ENCODE assay signal across 8 cellular contexts in the genomic region with DNA sequence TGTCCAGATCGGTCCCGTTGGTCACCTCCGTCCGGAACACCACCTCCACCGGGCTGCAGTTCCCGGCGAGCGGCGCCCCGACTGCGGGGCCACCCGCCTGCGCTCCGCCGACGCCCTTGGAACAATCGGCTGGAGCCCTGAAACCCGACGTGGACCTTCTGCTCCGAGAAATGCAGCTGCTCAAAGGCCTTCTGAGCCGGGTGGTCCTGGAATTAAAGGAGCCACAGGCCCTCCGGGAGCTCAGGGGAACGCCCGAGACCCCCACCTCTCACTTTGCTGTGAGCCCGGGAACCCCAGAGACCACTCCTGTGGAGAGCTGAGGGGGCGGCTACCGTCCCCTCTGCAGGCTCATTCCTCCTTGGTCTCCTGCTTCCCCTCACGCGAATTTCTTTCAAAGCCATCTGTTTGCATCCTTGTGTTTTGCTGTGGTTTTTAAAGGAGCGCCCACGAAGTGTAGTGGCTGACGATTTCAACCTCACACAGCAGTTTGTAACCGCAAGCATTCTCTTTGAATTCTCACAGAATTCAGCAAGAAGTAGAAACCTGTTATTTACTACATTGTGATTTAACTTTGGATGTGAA. TPM values are rescaled to one million over a fixed set of nuclear protein-coding genes. Genes with fewer than 3 reads are reported as not detected.
A peak's percentile ranks its signal among the peaks of the same experiment; 100 is the strongest.
DNase-seq lines count a peak whose midpoint lies in the region; ATAC-seq and TF ChIP-seq lines count a peak whose summit lies in the region.

No MANE protein-coding gene starts in this region.

- DNase-seq in AG08395 (ENCODE audit: low spot score) = peak; percentile 70
- peak; percentile 64 for DNase-seq in activated CD4-positive, alpha-beta T cell treated with anti-CD3 and anti-CD28 coated beads, Interleukin-2, amount 10 ng/mL, durations not matched to agents 7 days and 5 days
- no peak for DNase-seq in esophagus squamous epithelium (lab: John Stamatoyannopoulos, UW)
- DNase-seq in non-pigmented ciliary epithelial cell (ENCODE audit: low read depth) = peak; percentile 71
- DNase-seq in mucosa of gallbladder (ENCODE audit: low spot score) = no peak
- DNase-seq in NCI-H187 (lab: John Stamatoyannopoulos, UW) = no peak

- peaks cover 41% of the 10 kb centered on the region for H3K4me1 Mint-ChIP-seq in activated CD4-positive, alpha-beta T cell treated with anti-CD3 and anti-CD28 coated beads, Interleukin-2, amount 10 ng/mL, durations not matched to agents 7 days and 5 days

- H3K27ac ChIP-seq in HUES64 (ENCODE audit: low read depth, low read length) (peak overlapping the region; percentile 42; the same call in 1 of the 2 replicates), esophagus squamous epithelium (peak overlapping the region; percentile 74 to 87 (median 82))

- WGBS in HUES64 = 3% methylated on average over 33 of the region's 33 CpGs
- 5 to 16% methylated on average over 8 to 18 of the region's 33 CpGs for WGBS in esophagus squamous epithelium, 2 donors

- peak overlapping the region; percentile 71 for H3K9ac ChIP-seq in HUES64 (ENCODE audit: low read depth, low read length)

- H3K4me3 ChIP-seq in HUES64 (ENCODE audit: low read length) (peak overlapping the region; percentile 81), esophagus squamous epithelium (peak overlapping the region; percentile 47 to 86 (median 68))

- H3K9me3 Mint-ChIP-seq in activated CD4-positive, alpha-beta T cell treated with anti-CD3 and anti-CD28 coated beads, Interleukin-2, amount 10 ng/mL, durations not matched to agents 7 days and 5 days = no peaks in the 10 kb centered on the region

- no peaks in the 10 kb centered on the region for H3K36me3 ChIP-seq in HUES64 (ENCODE audit: insufficient read depth, low read length)
- H3K36me3 ChIP-seq in esophagus squamous epithelium = no peaks in the 10 kb centered on the region

- peak; percentile 9 for ATAC-seq in GM19035 (IDR thresholded peaks at IDR 0.05; ENCODE audit: unreplicated experiment)

- H3K36me3 Mint-ChIP-seq in activated CD4-positive, alpha-beta T cell treated with anti-CD3 and anti-CD28 coated beads, Interleukin-2, amount 10 ng/mL, durations not matched to agents 7 days and 5 days (ENCODE audit: low read depth) = no peaks in the 10 kb centered on the region

- peaks cover 75% of the 10 kb centered on the region for H3K27me3 Mint-ChIP-seq in activated CD4-positive, alpha-beta T cell treated with anti-CD3 and anti-CD28 coated beads, Interleukin-2, amount 10 ng/mL, durations not matched to agents 7 days and 5 days

- H3K27ac Mint-ChIP-seq in activated CD4-positive, alpha-beta T cell treated with anti-CD3 and anti-CD28 coated beads, Interleukin-2, amount 10 ng/mL, durations not matched to agents 7 days and 5 days = peak overlapping the region; percentile 91

- TF ChIP-seq POLR2A in esophagus squamous epithelium (IDR thresholded peaks at IDR 0.05) = no peak

- intact Hi-C loops in esophagus squamous epithelium (cut with DNase I) = no loop called here

- peak overlapping the region; percentile 83 for H3K4me3 Mint-ChIP-seq in activated CD4-positive, alpha-beta T cell treated with anti-CD3 and anti-CD28 coated beads, Interleukin-2, amount 10 ng/mL, durations not matched to agents 7 days and 5 days

- H3K4me1 ChIP-seq in HUES64 (ENCODE audit: insufficient read depth, low read length) (peaks cover 8% of the 10 kb centered on the region), esophagus squamous epithelium (peaks cover 5 to 31% (median 5%) of the 10 kb centered on the region in 3 donors)

- POLR2A ChIA-PET in activated CD4-positive, alpha-beta T cell treated with anti-CD3 and anti-CD28 coated beads, Interleukin-2, amount 10 ng/mL, durations not matched to agents 7 days and 5 days (lab: Charles Lee) = no interaction called here

- CTCF ChIA-PET in activated CD4-positive, alpha-beta T cell treated with anti-CD3 and anti-CD28 coated beads, Interleukin-2, amount 10 ng/mL, durations not matched to agents 7 days and 5 days (lab: Charles Lee) = interaction anchor here (1.7 to 2.5 kb wide), 6 partner anchors 9 to 22 kb away, joined by 7 to 14 read pairs (median 10); partner anchors contain the start of gene DUSP12

- H3K27me3 ChIP-seq in HUES64 (ENCODE audit: insufficient read depth, low read length) = peaks cover 48% of the 10 kb centered on the region
- peaks cover 0 to 10% (median 0%) of the 10 kb centered on the region in 4 donors for H3K27me3 ChIP-seq in esophagus squamous epithelium

- H3K9me3 ChIP-seq in HUES64 (ENCODE audit: insufficient read depth, low read depth, low read length) (no peaks in the 10 kb centered on the region), esophagus squamous epithelium (no peaks in the 10 kb centered on the region)

- TF ChIP-seq CTCF in esophagus squamous epithelium (IDR thresholded peaks at IDR 0.05) = no peak

RNA-seq across cellular contexts. Expression of gene FCRLB, which starts 6.1 kb away (rescaled TPM):
- polyA plus RNA-seq in HUES64 (2013, experiment 1 of 2) = 0.15 TPM
- not detected for polyA plus RNA-seq in HUES64 (2013, experiment 2 of 2)
- under 1 TPM; 0.23 to 0.25 TPM for total RNA-seq in activated CD4-positive, alpha-beta T cell treated with anti-CD3 and anti-CD28 coated beads, Interleukin-2, amount 10 ng/mL, durations not matched to agents 7 days and 5 days
- 1 to 10 TPM in 1 of 4 donors, under 1 TPM in 3; 0.31 to 1.2 (median 0.83) TPM for total RNA-seq in esophagus squamous epithelium
- total RNA-seq in mucosa of gallbladder = 0.23 TPM

RNA-seq across cellular contexts. Expression of gene FCRLA, which starts 20.4 kb away (rescaled TPM):
- polyA plus RNA-seq in HUES64 (2013, experiment 1 of 2) = not detected
- not detected for polyA plus RNA-seq in HUES64 (2013, experiment 2 of 2)
- total RNA-seq in activated CD4-positive, alpha-beta T cell treated with anti-CD3 and anti-CD28 coated beads, Interleukin-2, amount 10 ng/mL, durations not matched to agents 7 days and 5 days = not detected
- total RNA-seq in esophagus squamous epithelium (under 1 TPM in 1 of 4 donors, not detected in 3; 0.62 TPM), mucosa of gallbladder (0.26 TPM)

RNA-seq across cellular contexts. Expression of gene DUSP12, which starts 22.2 kb away (rescaled TPM):
- polyA plus RNA-seq in HUES64 (2013, experiment 1 of 2) = 24.5 TPM
- 30.5 TPM for polyA plus RNA-seq in HUES64 (2013, experiment 2 of 2)
- 10 to 100 TPM; 21.6 TPM for total RNA-seq in activated CD4-positive, alpha-beta T cell treated with anti-CD3 and anti-CD28 coated beads, Interleukin-2, amount 10 ng/mL, durations not matched to agents 7 days and 5 days
- total RNA-seq in esophagus squamous epithelium (10 to 100 TPM in 3 of 4 donors, 1 to 10 TPM in 1; 6.0 to 24.0 (median 15.1) TPM), mucosa of gallbladder (15.4 TPM)

RNA-seq across cellular contexts. Expression of gene ATF6, which starts 38.7 kb away (rescaled TPM):
- polyA plus RNA-seq in HUES64 (2013, experiment 1 of 2) = 7.8 TPM
- 10.8 TPM for polyA plus RNA-seq in HUES64 (2013, experiment 2 of 2)
- total RNA-seq in activated CD4-positive, alpha-beta T cell treated with anti-CD3 and anti-CD28 coated beads, Interleukin-2, amount 10 ng/mL, durations not matched to agents 7 days and 5 days = 10 to 100 TPM; 22.9 to 28.0 TPM
- total RNA-seq in esophagus squamous epithelium (10 to 100 TPM; 13.4 to 24.8 (median 17.6) TPM), mucosa of gallbladder (23.6 TPM)

Comparison
In these comparisons a context has a peak if more than half of its experiments do, and no peak if none do; other contexts are left out.
1. DNase-seq: peak in AG08395 (single experiment), activated CD4-positive, alpha-beta T cell treated with anti-CD3 and anti-CD28 coated beads, Interleukin-2, amount 10 ng/mL, durations not matched to agents 7 days and 5 days (single experiment) and non-pigmented ciliary epithelial cell (single experiment); none in esophagus squamous epithelium (single experiment), mucosa of gallbladder (single experiment) and NCI-H187 (0 of 2).